In genomic region chr1:39585933-39586332, GRCh38 we compare ENCODE assay signal across 2 cellular contexts.
TF ChIP-seq lines count a peak whose summit lies in the region.

No MANE protein-coding gene starts in this region.

TF ChIP-seq in HEK293, 187 proteins besides CTCF, POLR2A, EP300 and RAD21 (continued from another document):
- TF ChIP-seq ZNF121 (tag by site-specific recombination; IDR thresholded peaks at IDR 0.05) (0 out of 2 replicates have a peak, but pooled peaks have one; percentile 59), ZNF302 (tag by site-specific recombination; IDR thresholded peaks at IDR 0.05; ENCODE audit: low read depth) (no peak), EGR2 (tag by site-specific recombination; IDR thresholded peaks at IDR 0.05; ENCODE audit: low read depth) (peak; percentile 9; the same call in 1 of the 2 replicates), ZBTB21 (tag by site-specific recombination; IDR thresholded peaks at IDR 0.05) (no peak), ZNF521 (tag by site-specific recombination; IDR thresholded peaks at IDR 0.05) (no peak)

TF ChIP-seq in K562, 482 proteins besides CTCF, POLR2A, EP300 and RAD21:
- TF ChIP-seq ZNF121 (CRISPR knock-in tag; conservative IDR thresholded peaks at IDR 0.05) (peak; percentile 75), GATAD2A (IDR thresholded peaks at IDR 0.05) (no peak), FOXK1 (CRISPR knock-in tag; IDR thresholded peaks at IDR 0.05; ENCODE audit: borderline replicate concordance) (no peak)
